20 cellular contexts compared by ENCODE assay signal in genomic region chr4:184011810-184012209, GRCh38.
A peak's percentile ranks its signal among the peaks of the same experiment; 100 is the strongest.
DNase-seq lines count a peak whose midpoint lies in the region; ATAC-seq and TF ChIP-seq lines count a peak whose summit lies in the region.
"Had no signal": no experiment of that assay in that cellular context is flagged by ENCODE, and none has a peak within 500 bp of the region (broad histone marks: within the 10 kb centered on the region; RNA-seq: fewer than 3 reads in every experiment).

No MANE protein-coding gene starts in this region.

- no peak overlapping the region for H3K9ac ChIP-seq in mammary epithelial cell (ENCODE audit: insufficient read depth, low read length)

- dilution Hi-C loops in mammary epithelial cell (cut with HindIII; ENCODE audit: low sequenced_read_pairs), result no loop called here

- no peak overlapping the region for H3K4me3 ChIP-seq in heart right ventricle
- no peak overlapping the region for H3K4me3 ChIP-seq in SJCRH30
- no peak overlapping the region for H3K4me3 ChIP-seq in mammary epithelial cell (replicated peaks in 1 of 3; ENCODE audit: insufficient read depth in 1 of 3, low read depth in 2 of 3, low read length in 3 of 3)
- H3K4me3 ChIP-seq: K562 had no signal

- H3K27ac Mint-ChIP-seq in activated naive CD4-positive, alpha-beta T cell treated with anti-CD3 and anti-CD28 coated beads, Interleukin-2, amount 10 ng/mL, durations not matched to agents 7 days and 5 days, result no peak overlapping the region
- H3K27ac Mint-ChIP-seq: CD4-positive, alpha-beta T cell had no signal

- peak overlapping the region in 2 of 10 donors; percentile 24 to 33 for H3K27ac ChIP-seq in heart right ventricle
- no peak overlapping the region for H3K27ac ChIP-seq in SJCRH30
- no peak overlapping the region for H3K27ac ChIP-seq in mammary epithelial cell (ENCODE audit: insufficient read depth, low read depth, low read length)

- no peaks in the 10 kb centered on the region for H3K9me3 Mint-ChIP-seq in activated naive CD4-positive, alpha-beta T cell treated with anti-CD3 and anti-CD28 coated beads, Interleukin-2, amount 10 ng/mL, durations not matched to agents 7 days and 5 days
- H3K9me3 Mint-ChIP-seq: CD4-positive, alpha-beta T cell had no signal

- ATAC-seq in Right ventricle myocardium superior (ENCODE audit: poor library complexity), result peak; percentile 63
- ATAC-seq in heart right ventricle, result peak in 7 of 8 donors; percentile 20 to 80 (median 41)
- no peak for ATAC-seq in HG03139 (IDR thresholded peaks at IDR 0.05; ENCODE audit: unreplicated experiment)
- ATAC-seq: HCT116, K562, SK-N-SH treated with all-trans-retinoic acid at 6 μM for 48 hours had no signal

- H3K27me3 ChIP-seq in heart right ventricle (no peaks in the 10 kb centered on the region), SJCRH30 (no peaks in the 10 kb centered on the region), mammary epithelial cell (ENCODE audit: insufficient read depth, low read length) (no peaks in the 10 kb centered on the region)

- intact Hi-C loops in Right ventricle myocardium superior (cut with DNase I) (no loop called here), cardiac septum (cut with DNase I) (no loop called here), heart right ventricle (cut with DNase I) (loop anchor here in 1 of 10 donors (5.0 kb wide), 1 partner anchor 105 kb away; the partner anchor contains the start of gene STOX2), mammary epithelial cell (cut with micrococcal nuclease) (no loop called here)

- peaks cover 9% of the 10 kb centered on the region for H3K27me3 Mint-ChIP-seq in activated naive CD4-positive, alpha-beta T cell treated with anti-CD3 and anti-CD28 coated beads, Interleukin-2, amount 10 ng/mL, durations not matched to agents 7 days and 5 days
- H3K27me3 Mint-ChIP-seq: CD4-positive, alpha-beta T cell had no signal

- TF ChIP-seq CTCF in heart right ventricle (IDR thresholded peaks at IDR 0.05), result no peak
- TF ChIP-seq CTCF in mammary epithelial cell (conservative IDR thresholded peaks at IDR 0.05 in 1 of 2, IDR thresholded peaks at IDR 0.05 in 1 of 2; ENCODE audit: extremely low read depth in 1 of 2, insufficient read depth in 1 of 2, low read depth in 1 of 2, low read length in 2 of 2), result no peak

- DNase-seq in Right ventricle myocardium superior (no peak), cardiac septum (ENCODE audit: low spot score) (no peak), NOMO-1 treated with dmso at 0.1 percent for 144 hours (lab: John Stamatoyannopoulos, UW; ENCODE audit: unreplicated experiment) (peak; percentile 58), heart right ventricle (no peak), SJCRH30 (no peak), mammary epithelial cell (no peak)
- no peak for DNase-seq in activated naive CD4-positive, alpha-beta T cell treated with anti-CD3 and anti-CD28 coated beads, Interleukin-2, amount 10 ng/mL, durations not matched to agents 7 days and 5 days
- DNase-seq: Caco-2; CD4-positive, alpha-beta T cell; DMS153; GOT3; NCI-H1436; NCI-H2029; NCI-H345; NCI-H526; SHP77 treated with DMSO at 0.1 percent for 48 hours had no signal

- no peak overlapping the region for H3K4me2 ChIP-seq in mammary epithelial cell (ENCODE audit: insufficient read depth, low read depth, low read length)

- H2AFZ ChIP-seq in mammary epithelial cell (ENCODE audit: low read depth, low read length), result no peak overlapping the region

- H3K36me3 ChIP-seq in heart right ventricle, result peaks cover 0 to 37% (median 14%) of the 10 kb centered on the region in 9 donors
- no peaks in the 10 kb centered on the region for H3K36me3 ChIP-seq in SJCRH30
- no peaks in the 10 kb centered on the region for H3K36me3 ChIP-seq in mammary epithelial cell (ENCODE audit: insufficient read depth, low read length)

- H3K4me1 Mint-ChIP-seq in activated naive CD4-positive, alpha-beta T cell treated with anti-CD3 and anti-CD28 coated beads, Interleukin-2, amount 10 ng/mL, durations not matched to agents 7 days and 5 days, result peaks cover 6% of the 10 kb centered on the region

- WGBS in heart right ventricle, 2 donors, result 14 to 29% methylated on average over 2 of the region's 2 CpGs
- WGBS in mammary epithelial cell (ENCODE audit: low coverage, missing lambda C conversion rate), result 86% methylated on average over 2 of the region's 2 CpGs

- H3K4me1 ChIP-seq in heart right ventricle (peaks cover 0 to 23% (median 20%) of the 10 kb centered on the region in 9 donors), SJCRH30 (no peaks in the 10 kb centered on the region), mammary epithelial cell (ENCODE audit: insufficient read depth, low read length) (no peaks in the 10 kb centered on the region)
- H3K4me1 ChIP-seq: Caco-2 had no signal

- CTCF ChIA-PET in mammary epithelial cell (lab: Charles Lee; ENCODE audit: low non-redundant PET), result no interaction called here
- CTCF ChIA-PET in activated naive CD4-positive, alpha-beta T cell treated with anti-CD3 and anti-CD28 coated beads, Interleukin-2, amount 10 ng/mL, durations not matched to agents 7 days and 5 days (lab: Charles Lee), result no interaction called here

- no peaks in the 10 kb centered on the region for H3K79me2 ChIP-seq in mammary epithelial cell (ENCODE audit: insufficient read depth, low read length)

- no peaks in the 10 kb centered on the region for H4K20me1 ChIP-seq in mammary epithelial cell (ENCODE audit: insufficient read depth, low read length)

- H3K9me3 ChIP-seq in heart right ventricle (no peaks in the 10 kb centered on the region), SJCRH30 (replicated peaks) (no peaks in the 10 kb centered on the region), mammary epithelial cell (replicated peaks; ENCODE audit: insufficient read depth, low read length) (no peaks in the 10 kb centered on the region)
- H3K9me3 ChIP-seq: Caco-2 had no signal

- no peaks in the 10 kb centered on the region for H3K36me3 Mint-ChIP-seq in activated naive CD4-positive, alpha-beta T cell treated with anti-CD3 and anti-CD28 coated beads, Interleukin-2, amount 10 ng/mL, durations not matched to agents 7 days and 5 days

- in situ Hi-C loops in mammary epithelial cell (cut with MboI; ENCODE audit: low sequenced_read_pairs in 2 of 2), result no loop called here

- no peak overlapping the region for H3K4me3 Mint-ChIP-seq in activated naive CD4-positive, alpha-beta T cell treated with anti-CD3 and anti-CD28 coated beads, Interleukin-2, amount 10 ng/mL, durations not matched to agents 7 days and 5 days
- H3K4me3 Mint-ChIP-seq: CD4-positive, alpha-beta T cell had no signal

- no TSS peak for BruUV-seq in mammary epithelial cell (replicated peaks; lab: Mats Ljungman, UMichigan)
